Comparison of ENCODE assay signal across 10 cellular contexts in the genomic region with DNA sequence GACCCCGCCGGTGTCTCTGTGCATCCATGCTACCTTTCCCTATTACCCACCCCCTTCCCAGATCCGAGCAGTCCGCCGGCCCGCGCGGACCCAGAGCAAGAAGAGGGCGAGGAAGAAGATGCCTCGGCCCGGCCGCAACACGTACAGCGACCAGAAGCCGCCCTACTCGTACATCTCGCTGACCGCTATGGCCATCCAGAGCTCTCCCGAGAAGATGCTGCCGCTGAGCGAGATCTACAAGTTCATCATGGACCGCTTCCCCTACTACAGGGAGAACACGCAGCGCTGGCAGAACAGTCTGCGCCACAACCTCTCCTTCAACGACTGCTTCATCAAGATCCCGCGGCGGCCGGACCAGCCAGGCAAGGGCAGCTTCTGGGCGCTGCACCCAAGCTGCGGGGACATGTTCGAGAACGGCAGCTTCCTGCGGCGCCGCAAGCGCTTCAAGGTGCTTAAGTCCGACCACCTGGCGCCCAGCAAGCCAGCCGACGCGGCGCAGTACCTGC. TPM values are rescaled to one million over a fixed set of nuclear protein-coding genes. Genes with fewer than 3 reads are reported as not detected.
DNase-seq lines count a peak whose midpoint lies in the region; ATAC-seq and TF ChIP-seq lines count a peak whose summit lies in the region.
"Had no signal": no experiment of that assay in that cellular context is flagged by ENCODE, and none has a peak within 500 bp of the region (broad histone marks: within the 10 kb centered on the region; RNA-seq: fewer than 3 reads in every experiment).

No MANE protein-coding gene starts in this region.

- in situ Hi-C loops in astrocyte of the spinal cord (cut with HindIII; ENCODE audit: low sequenced_read_pairs), result no loop called here

- DNase-seq in CD14-positive monocyte (ENCODE audit: low spot score) (no peak), astrocyte of the spinal cord (ENCODE audit: low read depth, low spot score) (no peak)
- DNase-seq in naive thymus-derived CD4-positive, alpha-beta T cell, result peak in 4 of 9 donors; percentile 21 to 49 (median 36)
- DNase-seq in effector CD4-positive, alpha-beta T cell, result no peak
- DNase-seq in activated CD4-positive, CD25-positive, alpha-beta regulatory T cell (lab: John Stamatoyannopoulos, UW), result no peak
- DNase-seq: small intestine had no signal

- ATAC-seq in naive thymus-derived CD4-positive, alpha-beta T cell, result no peak
- no peak for ATAC-seq in GM18867 (IDR thresholded peaks at IDR 0.05; ENCODE audit: unreplicated experiment)
- no peak for ATAC-seq in GM21390 (IDR thresholded peaks at IDR 0.05; ENCODE audit: unreplicated experiment)

- peak overlapping the region; percentile 61 for H3K9ac ChIP-seq in HUES6 (ENCODE audit: low read length)

- H3K4me1 ChIP-seq in HUES6 (ENCODE audit: control insufficient read depth, insufficient read depth, low read length), result peaks cover 59% of the 10 kb centered on the region
- H3K4me1 ChIP-seq in naive thymus-derived CD4-positive, alpha-beta T cell (ENCODE audit: control insufficient read depth in 2 of 2, insufficient read depth in 2 of 2, low read length in 2 of 2), result peaks cover 23 to 27% of the 10 kb centered on the region in 2 donors

- peaks cover 0 to 36% (median 19%) of the 10 kb centered on the region in 7 donors for H3K9me3 Mint-ChIP-seq in CD14-positive monocyte
- H3K9me3 Mint-ChIP-seq in naive thymus-derived CD4-positive, alpha-beta T cell, result peaks cover 0 to 37% (median 17%) of the 10 kb centered on the region in 11 donors

- TF ChIP-seq CTCF in CD14-positive monocyte (IDR thresholded peaks at IDR 0.05), result no peak
- no peak for TF ChIP-seq CTCF in astrocyte of the spinal cord (IDR thresholded peaks at IDR 0.05; ENCODE audit: low read depth, low read length)

- H3K4me3 ChIP-seq in HUES6 (ENCODE audit: low read depth, low read length), result peak overlapping the region; percentile 68
- peak overlapping the region; percentile 10 for H3K4me3 ChIP-seq in astrocyte of the spinal cord (ENCODE audit: low read depth, low read length)
- H3K4me3 ChIP-seq in naive thymus-derived CD4-positive, alpha-beta T cell (ENCODE audit: low read length), result peak overlapping the region; percentile 49

- peaks cover 35% of the 10 kb centered on the region for H3K4me1 Mint-ChIP-seq in CD14-positive monocyte
- peaks cover 30 to 61% (median 51%) of the 10 kb centered on the region in 7 donors for H3K4me1 Mint-ChIP-seq in naive thymus-derived CD4-positive, alpha-beta T cell

- H3K36me3 Mint-ChIP-seq in CD14-positive monocyte, result peaks cover 2 to 12% of the 10 kb centered on the region in 2 donors
- peaks cover 0 to 17% (median 10%) of the 10 kb centered on the region in 5 donors for H3K36me3 Mint-ChIP-seq in naive thymus-derived CD4-positive, alpha-beta T cell

- peak overlapping the region; percentile 62 to 95 for H3K4me3 Mint-ChIP-seq in CD14-positive monocyte
- peak overlapping the region; percentile 80 to 97 (median 90) for H3K4me3 Mint-ChIP-seq in naive thymus-derived CD4-positive, alpha-beta T cell

- H3K36me3 ChIP-seq in HUES6 (ENCODE audit: control insufficient read depth, insufficient read depth, low read length), result no peaks in the 10 kb centered on the region
- H3K36me3 ChIP-seq in naive thymus-derived CD4-positive, alpha-beta T cell (ENCODE audit: control insufficient read depth in 2 of 3, insufficient read depth in 3 of 3, low read length in 3 of 3), result no peaks in the 10 kb centered on the region

- H3K27ac Mint-ChIP-seq in CD14-positive monocyte, result no peak overlapping the region
- H3K27ac Mint-ChIP-seq in naive thymus-derived CD4-positive, alpha-beta T cell, result peak overlapping the region in 6 of 9 donors; percentile 28 to 97 (median 60)

- H3K27me3 Mint-ChIP-seq in CD14-positive monocyte (ENCODE audit: low read depth in 3 of 3), result peaks cover 95 to 99% (median 95%) of the 10 kb centered on the region in 3 donors
- H3K27me3 Mint-ChIP-seq in naive thymus-derived CD4-positive, alpha-beta T cell, result peaks cover 76 to 94% (median 89%) of the 10 kb centered on the region in 5 donors

- H3K27ac ChIP-seq in HUES6 (ENCODE audit: low read depth, low read length), result 0 out of 2 replicates have a peak overlapping the region, but pooled peaks have one; percentile 5
- no peak overlapping the region for H3K27ac ChIP-seq in naive thymus-derived CD4-positive, alpha-beta T cell (ENCODE audit: low read depth, low read length)

- POLR2A ChIA-PET in naive thymus-derived CD4-positive, alpha-beta T cell (lab: Charles Lee), result interaction anchor here (2.2 kb wide), 1 partner anchor 10 kb away, joined by 8 read pairs; no protein-coding TSS in a partner anchor

- H3K9me3 ChIP-seq in HUES6 (ENCODE audit: control insufficient read depth, insufficient read depth, low read depth, low read length), result no peaks in the 10 kb centered on the region
- peaks cover 0 to 15% (median 0%) of the 10 kb centered on the region in 3 experiments for H3K9me3 ChIP-seq in naive thymus-derived CD4-positive, alpha-beta T cell (ENCODE audit: control insufficient read depth in 2 of 3, low read length in 3 of 3)

- CTCF ChIA-PET in naive thymus-derived CD4-positive, alpha-beta T cell (lab: Charles Lee), result interaction anchor here (0.6 kb wide), 1 partner anchor 130 kb away, joined by 3 read pairs; no protein-coding TSS in a partner anchor

- H3K27me3 ChIP-seq in HUES6 (ENCODE audit: control insufficient read depth, insufficient read depth, low read length), result peaks cover 83% of the 10 kb centered on the region
- peaks cover 27 to 90% of the 10 kb centered on the region in 2 donors for H3K27me3 ChIP-seq in naive thymus-derived CD4-positive, alpha-beta T cell (ENCODE audit: control insufficient read depth in 2 of 2, insufficient read depth in 2 of 2, low read length in 2 of 2)

- intact Hi-C loops in CD14-positive monocyte (cut with micrococcal nuclease), result no loop called here
- intact Hi-C loops in naive thymus-derived CD4-positive, alpha-beta T cell (cut with micrococcal nuclease), result loop anchor here in 1 of 2 donors (1.0 to 5.0 kb wide), 6 partner anchors 42 to 577 kb away; no protein-coding TSS in a partner anchor

RNA-seq across cellular contexts. Expression of a gene that starts 0.8 kb away (rescaled TPM):
- not detected for polyA plus RNA-seq in CD14-positive monocyte
- under 1 TPM in 4 of 5 experiments, not detected in 1; 0.12 to 0.97 (median 0.27) TPM for total RNA-seq in naive thymus-derived CD4-positive, alpha-beta T cell
- polyA plus RNA-seq in naive thymus-derived CD4-positive, alpha-beta T cell, result under 1 TPM in 1 of 2 donors, not detected in 1; 0.91 TPM
- total RNA-seq: HepG2 had no signal
- polyA plus RNA-seq: HepG2, small intestine had no signal

Comparison
In these comparisons a context has a peak if more than half of its experiments do, and no peak if none do; other contexts are left out.
1. H3K27ac Mint-ChIP-seq: peak in naive thymus-derived CD4-positive, alpha-beta T cell (6 of 9); none in CD14-positive monocyte (0 of 7).
2. H3K4me3 ChIP-seq: peak in every context shown above with its lines; median percentile 68 in HUES6; 49 in naive thymus-derived CD4-positive, alpha-beta T cell; 10 in astrocyte of the spinal cord.